In the genomic region with DNA sequence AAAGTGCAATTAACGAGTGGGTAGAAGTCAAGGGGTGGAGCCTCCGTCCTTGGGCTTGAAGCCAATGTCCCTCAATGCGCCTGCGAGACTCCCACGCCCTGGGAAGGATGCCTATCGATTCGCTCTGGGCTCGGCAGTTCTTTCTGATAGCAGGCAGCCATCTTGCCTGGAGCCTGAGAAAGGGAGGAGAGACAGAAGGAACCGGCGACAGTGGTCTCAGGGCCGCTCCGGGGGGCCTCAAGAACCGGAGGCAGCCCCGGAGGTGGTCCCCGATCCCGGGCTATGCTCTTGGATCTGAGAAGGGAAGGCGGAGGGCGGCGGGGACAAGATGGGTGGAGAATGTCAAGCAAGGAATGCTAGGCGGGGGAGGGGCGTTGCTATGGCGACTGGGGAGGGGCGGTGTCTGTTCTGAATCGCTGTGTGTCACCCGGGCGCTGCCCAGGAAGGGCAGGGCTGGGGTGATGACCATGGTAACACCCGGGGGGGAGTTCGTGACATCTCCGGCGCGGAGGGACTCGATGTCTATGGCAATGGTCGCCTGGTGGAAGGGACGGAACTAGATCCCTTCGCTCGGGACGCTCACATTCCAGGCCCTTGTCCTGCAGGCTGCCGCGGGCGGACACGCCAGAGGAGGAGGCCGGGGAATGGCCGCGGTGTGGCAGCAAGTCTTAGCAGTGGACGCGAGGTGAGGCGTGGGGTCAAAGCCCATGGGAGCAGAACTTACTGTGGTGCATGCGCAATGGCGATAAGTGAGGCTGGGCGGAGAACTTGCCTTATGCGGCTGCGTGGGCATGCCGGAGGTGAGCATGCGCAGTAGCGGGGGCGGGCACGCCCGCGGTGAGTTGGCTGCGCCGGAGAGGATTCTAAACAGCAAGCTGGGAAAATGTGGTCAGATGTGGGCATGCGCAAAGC, we compare ENCODE assay signal across 8 cellular contexts. TPM values are rescaled to one million over a fixed set of nuclear protein-coding genes. Genes with fewer than 3 reads are reported as not detected.
DNase-seq lines count a peak whose midpoint lies in the region; ATAC-seq and TF ChIP-seq lines count a peak whose summit lies in the region.

A gene (plus strand): TSS at position 140 of the 912 bp plus-strand sequence. CDS start 505 bp downstream, at position 645.

- ATAC-seq in GM19324 (IDR thresholded peaks at IDR 0.05; ENCODE audit: low FRiP score, unreplicated experiment) (peak; percentile 81), HG03565 (IDR thresholded peaks at IDR 0.05; ENCODE audit: unreplicated experiment) (peak; percentile 61), left lobe of liver (peak; percentile 90)

- no peak for TF ChIP-seq CTCF in BE2C (IDR thresholded peaks at IDR 0.05; ENCODE audit: low read depth, low read length)

- peak within 1 kb of the TSS; percentile 87 for H3K4me3 Mint-ChIP-seq in dendritic cell treated with granulocyte-macrophage colony-stimulating factor and Interleukin-4, amounts not matched to agents 40 ng/mL and 50 ng/mL, for 4 days

- intact Hi-C loops in dendritic cell treated with granulocyte-macrophage colony-stimulating factor and Interleukin-4, amounts not matched to agents 40 ng/mL and 50 ng/mL, for 4 days (cut with micrococcal nuclease): loop anchor here (2.0 kb wide), 1 partner anchor 59 kb away; a partner anchor contains a TSS

- peak within 1 kb of the TSS; percentile 72 for H3K4me3 ChIP-seq in BE2C (ENCODE audit: low read depth, low read length)

- H3K27me3 ChIP-seq in BE2C: no peaks in the 10 kb centered on the region

- no peaks in the 10 kb centered on the region for H3K4me1 ChIP-seq in BE2C

- DNase-seq in BE2C: peak; percentile 90
- DNase-seq in NCI-H774 (lab: John Stamatoyannopoulos, UW): peak; percentile 83
- peak; percentile 86 to 87 for DNase-seq in activated CD4-positive, alpha-beta T cell treated with anti-CD3 and anti-CD28 coated beads, Interleukin-2, amount 50 U/mL, for 4 hours
- DNase-seq in left lobe of liver (ENCODE audit: low spot score): peak; percentile 92
- DNase-seq in stimulated activated CD4-positive, alpha-beta T cell treated with anti-CD3 and anti-CD28 coated beads, Interleukin-2, amount 100 ng/mL, for 24 hours: peak; percentile 87 to 88

- peaks cover 10% of the 10 kb centered on the region for H3K4me1 Mint-ChIP-seq in dendritic cell treated with granulocyte-macrophage colony-stimulating factor and Interleukin-4, amounts not matched to agents 40 ng/mL and 50 ng/mL, for 4 days (ENCODE audit: low read depth)

- H3K9me3 ChIP-seq in BE2C: no peaks in the 10 kb centered on the region

- no peaks in the 10 kb centered on the region for H3K9me3 Mint-ChIP-seq in dendritic cell treated with granulocyte-macrophage colony-stimulating factor and Interleukin-4, amounts not matched to agents 40 ng/mL and 50 ng/mL, for 4 days

- H3K36me3 Mint-ChIP-seq in dendritic cell treated with granulocyte-macrophage colony-stimulating factor and Interleukin-4, amounts not matched to agents 40 ng/mL and 50 ng/mL, for 4 days (ENCODE audit: low read depth): peaks cover 55% of the 10 kb centered on the region

- peak within 1 kb of the TSS; percentile 98 for H3K27ac Mint-ChIP-seq in dendritic cell treated with granulocyte-macrophage colony-stimulating factor and Interleukin-4, amounts not matched to agents 40 ng/mL and 50 ng/mL, for 4 days

- peaks cover 3% of the 10 kb centered on the region; the same call in 1 of the 2 replicates for H3K36me3 ChIP-seq in BE2C

- no peaks in the 10 kb centered on the region for H3K27me3 Mint-ChIP-seq in dendritic cell treated with granulocyte-macrophage colony-stimulating factor and Interleukin-4, amounts not matched to agents 40 ng/mL and 50 ng/mL, for 4 days

RNA-seq across cellular contexts. Expression of the gene that starts here (rescaled TPM):
- polyA plus RNA-seq in BE2C (2012; ENCODE audit: insufficient read depth, insufficient read length, low read depth): 178 TPM
- total RNA-seq in left lobe of liver: 86.7 TPM

Comparison
In these comparisons a context has a peak if more than half of its experiments do, and no peak if none do; other contexts are left out.
1. Peak in every context shown above with its lines: DNase-seq, ATAC-seq and H3K4me3 ChIP-seq.